Comparison of ENCODE assay signal across 20 cellular contexts in genomic region chr22:23682082-23682481, GRCh38. TPM values are rescaled to one million over a fixed set of nuclear protein-coding genes. Genes with fewer than 3 reads are reported as not detected.
DNase-seq lines count a peak whose midpoint lies in the region; ATAC-seq and TF ChIP-seq lines count a peak whose summit lies in the region.
"Had no signal": no experiment of that assay in that cellular context is flagged by ENCODE, and none has a peak within 500 bp of the region (broad histone marks: within the 10 kb centered on the region; RNA-seq: fewer than 3 reads in every experiment).

No MANE protein-coding gene starts in this region.

- CTCF ChIA-PET in activated CD8-positive, alpha-beta T cell treated with anti-CD3 and anti-CD28 coated beads, Interleukin-2, amount 10 ng/mL, durations not matched to agents 7 days and 5 days (lab: Charles Lee), result no interaction called here
- CTCF ChIA-PET in activated CD8-positive, alpha-beta T cell treated with anti-CD3 and anti-CD28 coated beads for 36 hours (lab: Charles Lee), result no interaction called here

- POLR2A ChIA-PET in activated CD8-positive, alpha-beta T cell treated with anti-CD3 and anti-CD28 coated beads, Interleukin-2, amount 10 ng/mL, durations not matched to agents 7 days and 5 days (lab: Charles Lee), result no interaction called here
- POLR2A ChIA-PET in activated CD8-positive, alpha-beta T cell treated with anti-CD3 and anti-CD28 coated beads for 36 hours (lab: Charles Lee), result no interaction called here

- no peaks in the 10 kb centered on the region for H3K9me3 Mint-ChIP-seq in activated CD8-positive, alpha-beta T cell treated with anti-CD3 and anti-CD28 coated beads, Interleukin-2, amount 10 ng/mL, durations not matched to agents 7 days and 5 days (ENCODE audit: insufficient read depth)
- no peaks in the 10 kb centered on the region for H3K9me3 Mint-ChIP-seq in activated CD8-positive, alpha-beta T cell treated with anti-CD3 and anti-CD28 coated beads for 36 hours
- no peaks in the 10 kb centered on the region for H3K9me3 Mint-ChIP-seq in brain
- no peaks in the 10 kb centered on the region for H3K9me3 Mint-ChIP-seq in stimulated activated effector memory CD8-positive, alpha-beta T cell treated with anti-CD3 and anti-CD28 coated beads, Interleukin-12 subunit alpha, Interleukin-12 subunit beta, amount 100 ng/mL, for 72 hours
- H3K9me3 Mint-ChIP-seq: CD4-positive, alpha-beta T cell; GM23338 had no signal

- peaks cover 26% of the 10 kb centered on the region for H3K4me1 Mint-ChIP-seq in activated CD8-positive, alpha-beta T cell treated with anti-CD3 and anti-CD28 coated beads, Interleukin-2, amount 10 ng/mL, durations not matched to agents 7 days and 5 days (ENCODE audit: low read depth)
- no peaks in the 10 kb centered on the region for H3K4me1 Mint-ChIP-seq in activated CD8-positive, alpha-beta T cell treated with anti-CD3 and anti-CD28 coated beads for 36 hours (ENCODE audit: low read depth)
- peaks cover 38% of the 10 kb centered on the region for H3K4me1 Mint-ChIP-seq in brain
- H3K4me1 Mint-ChIP-seq in stimulated activated effector memory CD8-positive, alpha-beta T cell treated with anti-CD3 and anti-CD28 coated beads, Interleukin-12 subunit alpha, Interleukin-12 subunit beta, amount 100 ng/mL, for 72 hours, result peaks cover 9% of the 10 kb centered on the region

- H3K27me3 Mint-ChIP-seq in activated CD8-positive, alpha-beta T cell treated with anti-CD3 and anti-CD28 coated beads, Interleukin-2, amount 10 ng/mL, durations not matched to agents 7 days and 5 days (ENCODE audit: low read depth), result no peaks in the 10 kb centered on the region
- H3K27me3 Mint-ChIP-seq in activated CD8-positive, alpha-beta T cell treated with anti-CD3 and anti-CD28 coated beads for 36 hours, result no peaks in the 10 kb centered on the region
- H3K27me3 Mint-ChIP-seq in brain, result no peaks in the 10 kb centered on the region
- H3K27me3 Mint-ChIP-seq: CD4-positive, alpha-beta T cell had no signal

- WGBS in psoas muscle, 3 donors, result 47 to 71% (median 54%) methylated on average over 5 of the region's 5 CpGs

- ATAC-seq in activated CD8-positive, alpha-beta T cell treated with anti-CD3 and anti-CD28 coated beads, Interleukin-2, amount 10 ng/mL, durations not matched to agents 7 days and 5 days, result no peak
- ATAC-seq in activated CD8-positive, alpha-beta T cell treated with anti-CD3 and anti-CD28 coated beads for 36 hours, result no peak
- ATAC-seq in psoas muscle (peak; percentile 28 to 54 (median 44)), HG03159 (IDR thresholded peaks at IDR 0.05; ENCODE audit: unreplicated experiment) (no peak)
- no peak for ATAC-seq in stimulated activated effector memory CD8-positive, alpha-beta T cell treated with anti-CD3 and anti-CD28 coated beads, Interleukin-12 subunit alpha, Interleukin-12 subunit beta, amount 100 ng/mL, for 72 hours
- ATAC-seq: A549, GM23338 had no signal

- H3K27ac ChIP-seq in psoas muscle, result peak overlapping the region; percentile 76
- H3K27ac ChIP-seq: 22Rv1, A549, C4-2B, HL-60 had no signal

- intact Hi-C loops in activated CD8-positive, alpha-beta T cell treated with anti-CD3 and anti-CD28 coated beads for 36 hours (cut with micrococcal nuclease), result no loop called here
- intact Hi-C loops in psoas muscle (cut with DNase I), result loop anchor here in 1 of 2 donors (5.0 kb wide), 1 partner anchor 35 kb away; no protein-coding TSS in a partner anchor

- no peak overlapping the region for H3K4me3 ChIP-seq in psoas muscle
- H3K4me3 ChIP-seq: A549, GM23338 had no signal

- no peak for DNase-seq in activated CD8-positive, alpha-beta T cell treated with anti-CD3 and anti-CD28 coated beads, Interleukin-2, amount 10 ng/mL, durations not matched to agents 7 days and 5 days
- DNase-seq in activated CD8-positive, alpha-beta T cell treated with anti-CD3 and anti-CD28 coated beads for 36 hours, result no peak
- DNase-seq in psoas muscle (no peak), NCI-H128 (lab: John Stamatoyannopoulos, UW; ENCODE audit: unreplicated experiment) (no peak)
- DNase-seq in stimulated activated effector memory CD8-positive, alpha-beta T cell treated with anti-CD3 and anti-CD28 coated beads, Interleukin-12 subunit alpha, Interleukin-12 subunit beta, amount 100 ng/mL, for 72 hours (ENCODE audit: low spot score in 2 of 2), result no peak
- DNase-seq in activated effector memory CD4-positive, alpha-beta T cell treated with Interleukin-2 at 50 U/mL for 16 hours, result no peak
- DNase-seq: AML-193; Caco-2; CD4-positive, alpha-beta T cell; GDM1; HCEC 1CT had no signal

- peak overlapping the region; percentile 12 for H3K27ac Mint-ChIP-seq in activated CD8-positive, alpha-beta T cell treated with anti-CD3 and anti-CD28 coated beads, Interleukin-2, amount 10 ng/mL, durations not matched to agents 7 days and 5 days
- H3K27ac Mint-ChIP-seq in activated CD8-positive, alpha-beta T cell treated with anti-CD3 and anti-CD28 coated beads for 36 hours, result no peak overlapping the region
- peak overlapping the region in 4 of 5 experiments; percentile 28 to 71 (median 42) for H3K27ac Mint-ChIP-seq in brain
- peak overlapping the region; percentile 81 for H3K27ac Mint-ChIP-seq in stimulated activated effector memory CD8-positive, alpha-beta T cell treated with anti-CD3 and anti-CD28 coated beads, Interleukin-12 subunit alpha, Interleukin-12 subunit beta, amount 100 ng/mL, for 72 hours
- H3K27ac Mint-ChIP-seq: CD4-positive, alpha-beta T cell; GM23338 had no signal

- no peaks in the 10 kb centered on the region for H3K27me3 ChIP-seq in psoas muscle (ENCODE audit: insufficient read depth in 3 of 3, low read length in 2 of 3)

- H3K36me3 ChIP-seq in psoas muscle (ENCODE audit: insufficient read depth in 1 of 2, low read depth in 1 of 2), result peaks cover 0 to 7% of the 10 kb centered on the region in 2 donors

- H3K4me3 Mint-ChIP-seq in activated CD8-positive, alpha-beta T cell treated with anti-CD3 and anti-CD28 coated beads, Interleukin-2, amount 10 ng/mL, durations not matched to agents 7 days and 5 days, result no peak overlapping the region
- H3K4me3 Mint-ChIP-seq in activated CD8-positive, alpha-beta T cell treated with anti-CD3 and anti-CD28 coated beads for 36 hours, result no peak overlapping the region
- H3K4me3 Mint-ChIP-seq in brain, result no peak overlapping the region
- no peak overlapping the region for H3K4me3 Mint-ChIP-seq in stimulated activated effector memory CD8-positive, alpha-beta T cell treated with anti-CD3 and anti-CD28 coated beads, Interleukin-12 subunit alpha, Interleukin-12 subunit beta, amount 100 ng/mL, for 72 hours
- H3K4me3 Mint-ChIP-seq: CD4-positive, alpha-beta T cell; GM23338 had no signal

- H3K9me3 ChIP-seq in psoas muscle, result no peaks in the 10 kb centered on the region
- H3K9me3 ChIP-seq: A549, Caco-2 had no signal

- no peak for TF ChIP-seq CTCF in activated CD8-positive, alpha-beta T cell treated with anti-CD3 and anti-CD28 coated beads for 36 hours (IDR thresholded peaks at IDR 0.05)
- TF ChIP-seq CTCF in brain (conservative IDR thresholded peaks at IDR 0.05), result no peak
- no peak for TF ChIP-seq CTCF in psoas muscle (IDR thresholded peaks at IDR 0.05)

- H3K36me3 Mint-ChIP-seq in activated CD8-positive, alpha-beta T cell treated with anti-CD3 and anti-CD28 coated beads, Interleukin-2, amount 10 ng/mL, durations not matched to agents 7 days and 5 days (ENCODE audit: low read depth), result peaks cover 4% of the 10 kb centered on the region
- H3K36me3 Mint-ChIP-seq in activated CD8-positive, alpha-beta T cell treated with anti-CD3 and anti-CD28 coated beads for 36 hours (ENCODE audit: low read depth), result peaks cover 2% of the 10 kb centered on the region
- H3K36me3 Mint-ChIP-seq in brain, result peaks cover 20% of the 10 kb centered on the region
- H3K36me3 Mint-ChIP-seq in stimulated activated effector memory CD8-positive, alpha-beta T cell treated with anti-CD3 and anti-CD28 coated beads, Interleukin-12 subunit alpha, Interleukin-12 subunit beta, amount 100 ng/mL, for 72 hours, result peaks cover 19% of the 10 kb centered on the region

- peaks cover 45% of the 10 kb centered on the region for H3K4me1 ChIP-seq in psoas muscle
- H3K4me1 ChIP-seq: A549, Caco-2 had no signal

RNA-seq across cellular contexts. Expression of gene RGL4, which starts 8.7 kb away (rescaled TPM):
- 10 to 100 TPM; 34.0 to 38.5 TPM for total RNA-seq in activated CD8-positive, alpha-beta T cell treated with anti-CD3 and anti-CD28 coated beads, Interleukin-2, amount 10 ng/mL, durations not matched to agents 7 days and 5 days
- total RNA-seq in activated CD8-positive, alpha-beta T cell treated with anti-CD3 and anti-CD28 coated beads for 36 hours, result 10 to 100 TPM; 11.9 to 16.7 TPM
- polyA plus RNA-seq in brain (ENCODE audit: insufficient read depth, low read depth, low replicate concordance), result not detected
- under 1 TPM in 1 of 4 donors, not detected in 3; 0.40 TPM for total RNA-seq in psoas muscle
- polyA plus RNA-seq in psoas muscle, result under 1 TPM; 0.04 to 0.26 (median 0.10) TPM
- total RNA-seq: Caco-2, Daoy, GM23338 had no signal
- polyA plus RNA-seq: A549, BJ had no signal

RNA-seq across cellular contexts. Expression of gene DRICH1, which starts 50.0 kb away (rescaled TPM):
- total RNA-seq in activated CD8-positive, alpha-beta T cell treated with anti-CD3 and anti-CD28 coated beads, Interleukin-2, amount 10 ng/mL, durations not matched to agents 7 days and 5 days, result under 1 TPM; 0.21 to 0.29 TPM
- total RNA-seq in activated CD8-positive, alpha-beta T cell treated with anti-CD3 and anti-CD28 coated beads for 36 hours, result under 1 TPM in 1 of 2 experiments, not detected in 1; 0.23 TPM
- polyA plus RNA-seq in brain (ENCODE audit: insufficient read depth, low read depth, low replicate concordance) (not detected), psoas muscle (under 1 TPM in 2 of 3 donors, not detected in 1; 0.03 to 0.07 TPM)
- total RNA-seq in psoas muscle, result under 1 TPM in 1 of 4 donors, not detected in 3; 0.21 TPM
- total RNA-seq: Daoy, GM23338 had no signal
- polyA plus RNA-seq: BJ, GM23338 had no signal

Comparison
In these comparisons a context has a peak if more than half of its experiments do, and no peak if none do; other contexts are left out.
1. ATAC-seq: peak in psoas muscle (4 of 4); none in activated CD8-positive, alpha-beta T cell treated with anti-CD3 and anti-CD28 coated beads, Interleukin-2, amount 10 ng/mL, durations not matched to agents 7 days and 5 days (single experiment), activated CD8-positive, alpha-beta T cell treated with anti-CD3 and anti-CD28 coated beads for 36 hours (single experiment), stimulated activated effector memory CD8-positive, alpha-beta T cell treated with anti-CD3 and anti-CD28 coated beads, Interleukin-12 subunit alpha, Interleukin-12 subunit beta, amount 100 ng/mL, for 72 hours (single experiment) and HG03159 (single experiment).
2. RNA of gene RGL4, which starts 8.7 kb away (total RNA-seq): 34.0 to 38.5 TPM in activated CD8-positive, alpha-beta T cell treated with anti-CD3 and anti-CD28 coated beads, Interleukin-2, amount 10 ng/mL, durations not matched to agents 7 days and 5 days and 11.9 to 16.7 TPM in activated CD8-positive, alpha-beta T cell treated with anti-CD3 and anti-CD28 coated beads for 36 hours; 0.40 TPM in psoas muscle; every median in the first group is over 4 times any median in the second.